Comparison of ENCODE assay signal across 8 cellular contexts in genomic region chr17:46922487-46922803, GRCh38. TPM values are rescaled to one million over a fixed set of nuclear protein-coding genes. Genes with fewer than 3 reads are reported as not detected.
A peak's percentile ranks its signal among the peaks of the same experiment; 100 is the strongest.
DNase-seq lines count a peak whose midpoint lies in the region; ATAC-seq and TF ChIP-seq lines count a peak whose summit lies in the region.

No MANE protein-coding gene starts in this region.

- TF ChIP-seq CTCF in heart right ventricle (IDR thresholded peaks at IDR 0.05) = no peak
- TF ChIP-seq CTCF in gastrocnemius medialis (IDR thresholded peaks at IDR 0.05 in 4 of 5, conservative IDR thresholded peaks at IDR 0.05 in 1 of 5) = no peak

- peaks cover 3% of the 10 kb centered on the region for H3K36me3 Mint-ChIP-seq in activated CD4-positive, alpha-beta memory T cell treated with anti-CD3 and anti-CD28 coated beads for 36 hours

- H3K27me3 Mint-ChIP-seq in activated CD4-positive, alpha-beta memory T cell treated with anti-CD3 and anti-CD28 coated beads for 36 hours = no peaks in the 10 kb centered on the region

- WGBS in heart right ventricle, 2 donors = 0% methylated on average over 6 of the region's 6 CpGs

- peak overlapping the region; percentile 99 for H3K27ac Mint-ChIP-seq in activated CD4-positive, alpha-beta memory T cell treated with anti-CD3 and anti-CD28 coated beads for 36 hours

- no peaks in the 10 kb centered on the region for H3K36me3 ChIP-seq in heart right ventricle
- no peaks in the 10 kb centered on the region for H3K36me3 ChIP-seq in gastrocnemius medialis

- H3K27ac ChIP-seq in heart right ventricle = peak overlapping the region; percentile 87 to 98 (median 95)
- peak overlapping the region; percentile 90 to 92 (median 92) for H3K27ac ChIP-seq in gastrocnemius medialis

- H3K9me3 ChIP-seq in heart right ventricle = no peaks in the 10 kb centered on the region
- H3K9me3 ChIP-seq in gastrocnemius medialis = no peaks in the 10 kb centered on the region

- POLR2A ChIA-PET in activated CD4-positive, alpha-beta memory T cell treated with anti-CD3 and anti-CD28 coated beads for 36 hours (lab: Charles Lee) = no interaction called here

- no peaks in the 10 kb centered on the region for H3K27me3 ChIP-seq in heart right ventricle
- no peaks in the 10 kb centered on the region for H3K27me3 ChIP-seq in gastrocnemius medialis

- H3K4me3 ChIP-seq in heart right ventricle (peak overlapping the region; percentile 53 to 93 (median 80)), gastrocnemius medialis (peak overlapping the region; percentile 80 to 96 (median 92))

- no peaks in the 10 kb centered on the region for H3K9me3 Mint-ChIP-seq in activated CD4-positive, alpha-beta memory T cell treated with anti-CD3 and anti-CD28 coated beads for 36 hours

- in situ Hi-C loops in gastrocnemius medialis (cut with MboI; ENCODE audit: low sequenced_read_pairs in 4 of 4) = no loop called here

- no peak for TF ChIP-seq POLR2A in gastrocnemius medialis (IDR thresholded peaks at IDR 0.05)

- H3K4me1 Mint-ChIP-seq in activated CD4-positive, alpha-beta memory T cell treated with anti-CD3 and anti-CD28 coated beads for 36 hours (ENCODE audit: low read depth) = peaks cover 46% of the 10 kb centered on the region

- intact Hi-C loops in activated CD4-positive, alpha-beta memory T cell treated with anti-CD3 and anti-CD28 coated beads for 36 hours (cut with micrococcal nuclease) = loop anchor here (5.0 kb wide), 1 partner anchor 145 kb away; no protein-coding TSS in a partner anchor
- intact Hi-C loops in heart right ventricle (cut with DNase I) (no loop called here), gastrocnemius medialis (cut with DNase I; ENCODE audit: low total_unique reads) (no loop called here)

- no peak for DNase-seq in activated CD4-positive, alpha-beta memory T cell treated with anti-CD3 and anti-CD28 coated beads for 36 hours
- DNase-seq in heart right ventricle (no peak), gastrocnemius medialis (no peak), HuH-7 (ENCODE audit: low spot score) (no peak), NCI-H187 treated with DMSO at 0.1 percent for 48 hours (lab: John Stamatoyannopoulos, UW) (no peak)

- CTCF ChIA-PET in activated CD4-positive, alpha-beta memory T cell treated with anti-CD3 and anti-CD28 coated beads for 36 hours (lab: Charles Lee) = no interaction called here

- ATAC-seq in GM21515 (IDR thresholded peaks at IDR 0.05; ENCODE audit: unreplicated experiment) (peak; percentile 10), heart right ventricle (peak in 6 of 8 donors; percentile 5 to 31 (median 22)), gastrocnemius medialis (peak in 1 of 2 donors; percentile 15), HG03095 (IDR thresholded peaks at IDR 0.05; ENCODE audit: unreplicated experiment) (no peak), HG03135 (IDR thresholded peaks at IDR 0.05; ENCODE audit: unreplicated experiment) (no peak)

- peak overlapping the region; percentile 81 for H3K4me3 Mint-ChIP-seq in activated CD4-positive, alpha-beta memory T cell treated with anti-CD3 and anti-CD28 coated beads for 36 hours

- H3K4me1 ChIP-seq in heart right ventricle = peaks cover 6 to 45% (median 28%) of the 10 kb centered on the region in 9 donors
- H3K4me1 ChIP-seq in gastrocnemius medialis = peaks cover 28 to 32% of the 10 kb centered on the region in 2 donors

RNA-seq across cellular contexts. Expression of gene GOSR2, which starts 0.5 kb away (rescaled TPM):
- total RNA-seq in activated CD4-positive, alpha-beta memory T cell treated with anti-CD3 and anti-CD28 coated beads for 36 hours = 10 to 100 TPM; 40.1 to 40.8 TPM
- total RNA-seq in heart right ventricle = 10 to 100 TPM; 33.3 to 47.3 (median 40.0) TPM
- 10 to 100 TPM; 20.3 to 44.4 TPM for polyA plus RNA-seq in heart right ventricle
- total RNA-seq in gastrocnemius medialis = 10 to 100 TPM; 25.3 to 32.9 (median 31.6) TPM

RNA-seq across cellular contexts. Expression of gene RPRML, which starts 56.6 kb away (rescaled TPM):
- not detected for total RNA-seq in activated CD4-positive, alpha-beta memory T cell treated with anti-CD3 and anti-CD28 coated beads for 36 hours
- total RNA-seq in heart right ventricle = under 1 TPM in 1 of 10 donors, not detected in 9; 0.37 TPM
- under 1 TPM in 1 of 2 donors, not detected in 1; 0.38 TPM for polyA plus RNA-seq in heart right ventricle
- total RNA-seq in gastrocnemius medialis = under 1 TPM in 1 of 4 donors, not detected in 3; 0.49 TPM

Comparison
In these comparisons a context has a peak if more than half of its experiments do, and no peak if none do; other contexts are left out.
1. ATAC-seq: peak in GM21515 (single experiment) and heart right ventricle (6 of 8); none in HG03095 (single experiment) and HG03135 (single experiment).